1 cellular context compared by ENCODE assay signal in the genomic region with DNA sequence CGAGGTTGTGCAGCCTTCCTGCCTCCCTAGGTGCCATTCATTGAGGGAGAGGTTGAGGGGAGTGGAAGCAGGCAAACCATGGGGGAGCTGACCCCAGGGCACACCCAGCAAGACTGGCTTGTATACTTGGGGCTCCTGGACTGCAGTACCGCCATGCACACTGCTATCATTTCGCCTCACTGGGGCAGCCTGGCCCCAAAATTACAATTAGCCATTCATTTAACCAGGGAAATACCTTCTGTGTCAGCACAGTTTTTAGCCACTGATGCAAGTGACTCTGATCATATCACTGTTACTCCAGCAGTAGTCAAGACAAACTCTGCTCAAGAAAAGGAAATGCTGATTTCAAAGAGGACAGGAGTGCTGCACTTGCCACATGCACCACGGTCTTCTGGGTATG.
TF ChIP-seq lines count a peak whose summit lies in the region.

No MANE protein-coding gene starts in this region.

TF ChIP-seq in WTC11, 78 proteins besides CTCF, POLR2A, EP300 and RAD21 (continued from another document):
- TF ChIP-seq, protein P1, sequence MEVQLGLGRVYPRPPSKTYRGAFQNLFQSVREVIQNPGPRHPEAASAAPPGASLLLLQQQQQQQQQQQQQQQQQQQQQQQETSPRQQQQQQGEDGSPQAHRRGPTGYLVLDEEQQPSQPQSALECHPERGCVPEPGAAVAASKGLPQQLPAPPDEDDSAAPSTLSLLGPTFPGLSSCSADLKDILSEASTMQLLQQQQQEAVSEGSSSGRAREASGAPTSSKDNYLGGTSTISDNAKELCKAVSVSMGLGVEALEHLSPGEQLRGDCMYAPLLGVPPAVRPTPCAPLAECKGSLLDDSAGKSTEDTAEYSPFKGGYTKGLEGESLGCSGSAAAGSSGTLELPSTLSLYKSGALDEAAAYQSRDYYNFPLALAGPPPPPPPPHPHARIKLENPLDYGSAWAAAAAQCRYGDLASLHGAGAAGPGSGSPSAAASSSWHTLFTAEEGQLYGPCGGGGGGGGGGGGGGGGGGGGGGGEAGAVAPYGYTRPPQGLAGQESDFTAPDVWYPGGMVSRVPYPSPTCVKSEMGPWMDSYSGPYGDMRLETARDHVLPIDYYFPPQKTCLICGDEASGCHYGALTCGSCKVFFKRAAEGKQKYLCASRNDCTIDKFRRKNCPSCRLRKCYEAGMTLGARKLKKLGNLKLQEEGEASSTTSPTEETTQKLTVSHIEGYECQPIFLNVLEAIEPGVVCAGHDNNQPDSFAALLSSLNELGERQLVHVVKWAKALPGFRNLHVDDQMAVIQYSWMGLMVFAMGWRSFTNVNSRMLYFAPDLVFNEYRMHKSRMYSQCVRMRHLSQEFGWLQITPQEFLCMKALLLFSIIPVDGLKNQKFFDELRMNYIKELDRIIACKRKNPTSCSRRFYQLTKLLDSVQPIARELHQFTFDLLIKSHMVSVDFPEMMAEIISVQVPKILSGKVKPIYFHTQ (CRISPR knock-in tag; IDR thresholded peaks at IDR 0.05) = no peak
- TF ChIP-seq, protein P2, sequence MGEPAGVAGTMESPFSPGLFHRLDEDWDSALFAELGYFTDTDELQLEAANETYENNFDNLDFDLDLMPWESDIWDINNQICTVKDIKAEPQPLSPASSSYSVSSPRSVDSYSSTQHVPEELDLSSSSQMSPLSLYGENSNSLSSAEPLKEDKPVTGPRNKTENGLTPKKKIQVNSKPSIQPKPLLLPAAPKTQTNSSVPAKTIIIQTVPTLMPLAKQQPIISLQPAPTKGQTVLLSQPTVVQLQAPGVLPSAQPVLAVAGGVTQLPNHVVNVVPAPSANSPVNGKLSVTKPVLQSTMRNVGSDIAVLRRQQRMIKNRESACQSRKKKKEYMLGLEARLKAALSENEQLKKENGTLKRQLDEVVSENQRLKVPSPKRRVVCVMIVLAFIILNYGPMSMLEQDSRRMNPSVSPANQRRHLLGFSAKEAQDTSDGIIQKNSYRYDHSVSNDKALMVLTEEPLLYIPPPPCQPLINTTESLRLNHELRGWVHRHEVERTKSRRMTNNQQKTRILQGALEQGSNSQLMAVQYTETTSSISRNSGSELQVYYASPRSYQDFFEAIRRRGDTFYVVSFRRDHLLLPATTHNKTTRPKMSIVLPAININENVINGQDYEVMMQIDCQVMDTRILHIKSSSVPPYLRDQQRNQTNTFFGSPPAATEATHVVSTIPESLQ (CRISPR knock-in tag; IDR thresholded peaks at IDR 0.05) = no peak
- TF ChIP-seq, protein P3, sequence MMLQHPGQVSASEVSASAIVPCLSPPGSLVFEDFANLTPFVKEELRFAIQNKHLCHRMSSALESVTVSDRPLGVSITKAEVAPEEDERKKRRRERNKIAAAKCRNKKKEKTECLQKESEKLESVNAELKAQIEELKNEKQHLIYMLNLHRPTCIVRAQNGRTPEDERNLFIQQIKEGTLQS (CRISPR knock-in tag; conservative IDR thresholded peaks at IDR 0.05) = no peak
- TF ChIP-seq, protein P4, sequence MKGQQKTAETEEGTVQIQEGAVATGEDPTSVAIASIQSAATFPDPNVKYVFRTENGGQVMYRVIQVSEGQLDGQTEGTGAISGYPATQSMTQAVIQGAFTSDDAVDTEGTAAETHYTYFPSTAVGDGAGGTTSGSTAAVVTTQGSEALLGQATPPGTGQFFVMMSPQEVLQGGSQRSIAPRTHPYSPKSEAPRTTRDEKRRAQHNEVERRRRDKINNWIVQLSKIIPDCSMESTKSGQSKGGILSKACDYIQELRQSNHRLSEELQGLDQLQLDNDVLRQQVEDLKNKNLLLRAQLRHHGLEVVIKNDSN (CRISPR knock-in tag; IDR thresholded peaks at IDR 0.05) = no peak
- TF ChIP-seq ZNF219 (CRISPR knock-in tag; IDR thresholded peaks at IDR 0.05; ENCODE audit: borderline replicate concordance) (no peak), ZNF138 (CRISPR knock-in tag; conservative IDR thresholded peaks at IDR 0.05) (no peak), ETV6 (CRISPR knock-in tag; IDR thresholded peaks at IDR 0.05) (no peak), JAZF1 (CRISPR knock-in tag; IDR thresholded peaks at IDR 0.05) (no peak), SMAD4 (CRISPR knock-in tag; IDR thresholded peaks at IDR 0.05) (no peak)
TF ChIP-seq in WTC11: peak in this region for 0.
